Comparison of ENCODE assay signal across 8 cellular contexts in genomic region chr7:6729492-6730342, GRCh38. TPM values are rescaled to one million over a fixed set of nuclear protein-coding genes. Genes with fewer than 3 reads are reported as not detected.
DNase-seq lines count a peak whose midpoint lies in the region; ATAC-seq and TF ChIP-seq lines count a peak whose summit lies in the region.

No MANE protein-coding gene starts in this region.

- TF ChIP-seq POLR2A in lower leg skin (IDR thresholded peaks at IDR 0.05): no peak

- H3K27me3 ChIP-seq in dorsolateral prefrontal cortex: no peaks in the 10 kb centered on the region

- DNase-seq in C1 segment of cervical spinal cord (lab: John Stamatoyannopoulos, UW) (peak; percentile 66 to 97 (median 93)), NCI-H748 treated with DMSO at 0.1 percent for 48 hours (lab: John Stamatoyannopoulos, UW) (peak; percentile 60), dorsolateral prefrontal cortex (peak; percentile 83 to 95 (median 92)), lower leg skin (ENCODE audit: low spot score in 2 of 2) (peak; percentile 83 to 98)
- peak; percentile 87 to 89 for DNase-seq in activated CD4-positive, alpha-beta T cell treated with anti-CD3 and anti-CD28 coated beads, Interleukin-2, amount 50 U/mL, for 48 hours
- peak; percentile 78 to 79 for DNase-seq in stimulated activated CD4-positive, alpha-beta T cell treated with anti-CD3 and anti-CD28 coated beads, Interleukin-4, amount 100 ng/mL, for 4 hours

- TF ChIP-seq CTCF in dorsolateral prefrontal cortex (IDR thresholded peaks at IDR 0.05 in 54 of 56, conservative IDR thresholded peaks at IDR 0.05 in 2 of 56; ENCODE audit: low read depth in 1 of 56, partially characterized antibody in 56 of 56): peak in 53 of 56 donors; percentile 12 to 65 (median 43)
- no peak for TF ChIP-seq CTCF in lower leg skin (IDR thresholded peaks at IDR 0.05)

- ATAC-seq in GM19328 (IDR thresholded peaks at IDR 0.05; ENCODE audit: unreplicated experiment) (peak; percentile 92), HG03469 (IDR thresholded peaks at IDR 0.05; ENCODE audit: unreplicated experiment) (peak; percentile 83)

- H3K4me3 ChIP-seq in dorsolateral prefrontal cortex: peak overlapping the region; percentile 66 to 99 (median 94)
- H3K4me3 ChIP-seq in lower leg skin (ENCODE audit: low read depth, poor library complexity, severe bottlenecking): peak overlapping the region; percentile 88

- WGBS in lower leg skin, 2 donors: 1 to 2% methylated on average over 32 to 41 of the region's 66 CpGs

- H3K27ac ChIP-seq in dorsolateral prefrontal cortex: peak overlapping the region in 54 of 59 donors; percentile 1 to 94 (median 72)

- intact Hi-C loops in dorsolateral prefrontal cortex (cut with DNase I) (loop anchor here (1.0 to 5.0 kb wide), 3 partner anchors 22 to 142 kb away; partner anchors contain the start of gene ZNF316 (in 1 of the 2)), lower leg skin (cut with DNase I; ENCODE audit: low total_unique reads) (no loop called here)

RNA-seq across cellular contexts. Expression of gene ZNF12, which starts 23.0 kb away (rescaled TPM):
- 10 to 100 TPM; 15.7 to 30.5 (median 22.7) TPM for total RNA-seq in dorsolateral prefrontal cortex
- total RNA-seq in lower leg skin: 10 to 100 TPM; 19.7 to 40.8 (median 23.8) TPM

RNA-seq across cellular contexts. Expression of gene RSPH10B2, which starts 24.2 kb away (rescaled TPM):
- total RNA-seq in dorsolateral prefrontal cortex: 1 to 10 TPM in 101 of 120 experiments, under 1 TPM in 12, not detected in 7; 0.20 to 8.8 (median 2.1) TPM
- 1 to 10 TPM in 1 of 4 donors, not detected in 3; 1.3 TPM for total RNA-seq in lower leg skin

Comparison
In these comparisons a context has a peak if more than half of its experiments do, and no peak if none do; other contexts are left out.
1. Peak in every context shown above with its lines: DNase-seq, ATAC-seq, H3K4me3 ChIP-seq and H3K27ac ChIP-seq.
2. CTCF ChIP-seq: peak in dorsolateral prefrontal cortex (53 of 56); none in lower leg skin (0 of 3).